13 cellular contexts compared by ENCODE assay signal in the genomic region with DNA sequence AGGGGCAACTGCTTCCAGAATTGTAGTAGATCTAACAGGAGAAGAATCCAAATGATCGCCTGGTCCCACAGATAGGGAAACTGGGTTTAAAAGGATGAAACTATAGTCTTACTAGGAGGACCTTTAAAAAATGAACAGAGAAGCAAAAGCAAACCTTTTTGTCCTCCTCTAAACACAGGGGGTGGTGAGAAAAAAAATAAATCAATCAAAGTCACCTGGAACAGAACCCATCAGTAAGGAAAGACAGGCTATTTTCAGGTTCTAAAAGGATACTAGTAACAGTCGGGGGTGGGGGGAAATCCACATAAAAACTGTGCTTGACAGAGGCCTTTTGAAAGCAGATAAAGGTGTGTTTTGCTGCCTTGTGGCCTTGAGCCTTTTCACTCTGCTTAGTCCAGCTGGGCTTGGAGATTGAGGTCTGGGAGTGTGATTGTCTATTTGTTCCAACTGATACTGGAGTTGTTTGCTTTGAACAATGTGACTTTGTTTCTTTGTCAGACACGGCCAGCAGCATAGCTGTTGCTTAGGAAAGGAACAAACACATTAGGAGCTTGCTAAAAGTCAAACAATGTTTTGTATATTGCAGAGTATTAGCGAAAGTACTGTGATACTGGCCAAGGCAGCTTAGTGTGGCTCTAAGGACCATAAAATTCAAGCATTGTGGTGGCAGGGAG.
DNase-seq lines count a peak whose midpoint lies in the region; ATAC-seq and TF ChIP-seq lines count a peak whose summit lies in the region.
"Had no signal": no experiment of that assay in that cellular context is flagged by ENCODE, and none has a peak within 500 bp of the region (broad histone marks: within the 10 kb centered on the region; RNA-seq: fewer than 3 reads in every experiment).

No MANE protein-coding gene starts in this region.

- H3K27me3 ChIP-seq in right cardiac atrium (ENCODE audit: control insufficient read depth, insufficient read depth), result no peaks in the 10 kb centered on the region
- no peaks in the 10 kb centered on the region for H3K27me3 ChIP-seq in prostate gland (replicated peaks; ENCODE audit: insufficient read depth)

- DNase-seq in NCI-H1417 treated with DMSO at 0.1 percent for 48 hours (lab: John Stamatoyannopoulos, UW) (peak; percentile 45), SK-MEL-5 (ENCODE audit: low read depth, low spot score) (peak; percentile 74), right cardiac atrium (peak in 1 of 3 donors; percentile 58), prostate gland (ENCODE audit: low spot score) (peak; percentile 43), coronary artery (ENCODE audit: low spot score) (no peak), NCI-H128 (lab: John Stamatoyannopoulos, UW; ENCODE audit: unreplicated experiment) (no peak), SHP77 treated with DMSO at 0.1 percent for 48 hours (lab: John Stamatoyannopoulos, UW) (no peak), NCI-H187 treated with DMSO at 0.1 percent for 48 hours (lab: John Stamatoyannopoulos, UW) (no peak)
- DNase-seq: activated CD8-positive, alpha-beta T cell treated with anti-CD3 and anti-CD28 coated beads, Interleukin-2, amount 10 ng/mL, durations not matched to agents 7 days and 5 days; activated naive CD8-positive, alpha-beta T cell treated with anti-CD3 and anti-CD28 coated beads, Interleukin-2, amount 10 ng/mL, durations not matched to agents 7 days and 5 days; effector CD4-positive, alpha-beta T cell; Kasumi-1 had no signal

- TF ChIP-seq CTCF in prostate gland (IDR thresholded peaks at IDR 0.05) (no peak), coronary artery (IDR thresholded peaks at IDR 0.05) (no peak)

- WGBS in right cardiac atrium, result 57% methylated on average over 4 of the region's 4 CpGs
- WGBS in prostate gland, result 54% methylated on average over 4 of the region's 4 CpGs

- peak; percentile 52 to 68 for ATAC-seq in right cardiac atrium
- ATAC-seq: activated CD8-positive, alpha-beta T cell treated with anti-CD3 and anti-CD28 coated beads, Interleukin-2, amount 10 ng/mL, durations not matched to agents 7 days and 5 days had no signal

- H3K4me3 ChIP-seq in right cardiac atrium (ENCODE audit: low read length) (no peak overlapping the region), prostate gland (no peak overlapping the region), coronary artery (no peak overlapping the region)
- H3K4me3 ChIP-seq: smooth muscle cell had no signal

- peak overlapping the region; percentile 61 for H3K27ac ChIP-seq in right cardiac atrium (ENCODE audit: low read length)
- peak overlapping the region; percentile 41 to 50 for H3K27ac ChIP-seq in prostate gland
- H3K27ac ChIP-seq in coronary artery, result no peak overlapping the region

- intact Hi-C loops in right cardiac atrium (cut with DNase I) (no loop called here), prostate gland (cut with DNase I) (no loop called here)

- peaks cover 9% of the 10 kb centered on the region for H3K4me1 ChIP-seq in right cardiac atrium (ENCODE audit: control insufficient read depth, insufficient read depth, low read length)
- no peaks in the 10 kb centered on the region for H3K4me1 ChIP-seq in prostate gland (replicated peaks)

- H3K36me3 ChIP-seq in prostate gland, result no peaks in the 10 kb centered on the region

- no peak for TF ChIP-seq POLR2A in prostate gland (IDR thresholded peaks at IDR 0.05)

- H3K9me3 ChIP-seq in right cardiac atrium (ENCODE audit: control insufficient read depth, low read length) (no peaks in the 10 kb centered on the region), prostate gland (no peaks in the 10 kb centered on the region)

- in situ Hi-C loops in SK-MEL-5 (cut with HindIII; ENCODE audit: low pct_unique_long_range_greater_than_20kb, low sequenced_read_pairs), result no loop called here

Comparison
In these comparisons a context has a peak if more than half of its experiments do, and no peak if none do; other contexts are left out.
1. DNase-seq: peak in NCI-H1417 treated with DMSO at 0.1 percent for 48 hours (single experiment), SK-MEL-5 (single experiment) and prostate gland (single experiment); none in coronary artery (single experiment), NCI-H128 (single experiment), SHP77 treated with DMSO at 0.1 percent for 48 hours (single experiment) and NCI-H187 treated with DMSO at 0.1 percent for 48 hours (single experiment).
2. H3K27ac ChIP-seq: peak in right cardiac atrium (single experiment) and prostate gland (2 of 2); none in coronary artery (0 of 2).